In genomic region chr14:22887990-22888378, GRCh38 we compare ENCODE assay signal across 8 cellular contexts. TPM values are rescaled to one million over a fixed set of nuclear protein-coding genes. Genes with fewer than 3 reads are reported as not detected.
A peak's percentile ranks its signal among the peaks of the same experiment; 100 is the strongest.
DNase-seq lines count a peak whose midpoint lies in the region; ATAC-seq and TF ChIP-seq lines count a peak whose summit lies in the region.

No MANE protein-coding gene starts in this region.

- H3K4me1 ChIP-seq in right atrium auricular region, result peaks cover 0 to 19% of the 10 kb centered on the region in 2 donors

- no peaks in the 10 kb centered on the region for H3K27me3 ChIP-seq in right atrium auricular region

- H3K9me3 ChIP-seq in right atrium auricular region, result no peaks in the 10 kb centered on the region

- H3K27me3 Mint-ChIP-seq in brain, result peaks cover 15% of the 10 kb centered on the region

- peak overlapping the region in 4 of 5 experiments; percentile 28 to 99 (median 98) for H3K27ac Mint-ChIP-seq in brain

- H3K4me3 Mint-ChIP-seq in brain, result peak overlapping the region in 4 of 5 experiments; percentile 77 to 95 (median 89)

- TF ChIP-seq CTCF in GM12864 (IDR thresholded peaks at IDR 0.05; ENCODE audit: low read depth, low read length, missing control alignments) (no peak), brain (conservative IDR thresholded peaks at IDR 0.05) (no peak), right atrium auricular region (IDR thresholded peaks at IDR 0.05) (no peak)

- DNase-seq in GM12864 (ENCODE audit: low read depth) (peak; percentile 71), NCI-H524 (lab: John Stamatoyannopoulos, UW) (peak; percentile 74 to 93), nucleus accumbens (lab: John Stamatoyannopoulos, UW) (peak in 37 of 56 donors; percentile 7 to 80 (median 38)), OCI-M1 (lab: John Stamatoyannopoulos, UW) (no peak), superior temporal gyrus (ENCODE audit: extremely low spot score) (no peak), right atrium auricular region (ENCODE audit: low spot score) (no peak)

- peak; percentile 50 for ATAC-seq in GM21737 (IDR thresholded peaks at IDR 0.05; ENCODE audit: unreplicated experiment)

- peaks cover 53% of the 10 kb centered on the region for H3K4me1 Mint-ChIP-seq in brain

- no peak overlapping the region for H3K27ac ChIP-seq in right atrium auricular region

- H3K36me3 ChIP-seq in right atrium auricular region, result no peaks in the 10 kb centered on the region

- H3K4me3 ChIP-seq in GM12864 (ENCODE audit: low read depth, low read length) (peak overlapping the region; percentile 68), right atrium auricular region (no peak overlapping the region)

- H3K36me3 Mint-ChIP-seq in brain, result peaks cover 21% of the 10 kb centered on the region

- H3K9me3 Mint-ChIP-seq in brain, result peaks cover 0 to 5% (median 3%) of the 10 kb centered on the region in 5 experiments

RNA-seq across cellular contexts. Expression of gene REM2, which starts 5.0 kb away (rescaled TPM):
- polyA plus RNA-seq in brain (ENCODE audit: insufficient read depth, low read depth, low replicate concordance), result 9.3 TPM
- total RNA-seq in right atrium auricular region, result not detected

RNA-seq across cellular contexts. Expression of gene LRP10, which starts 16.4 kb away (rescaled TPM):
- polyA plus RNA-seq in brain (ENCODE audit: insufficient read depth, low read depth, low replicate concordance), result 51.6 TPM
- 100 to 1,000 TPM in 1 of 2 donors, 10 to 100 TPM in 1; 54.2 to 144 TPM for total RNA-seq in right atrium auricular region

RNA-seq across cellular contexts. Expression of gene RBM23, which starts 31.0 kb away (rescaled TPM):
- 104 TPM for polyA plus RNA-seq in brain (ENCODE audit: insufficient read depth, low read depth, low replicate concordance)
- total RNA-seq in right atrium auricular region, result 100 to 1,000 TPM in 1 of 2 donors, 10 to 100 TPM in 1; 76.5 to 774 TPM

RNA-seq across cellular contexts. Expression of gene PRMT5, which starts 41.2 kb away (rescaled TPM):
- 64.5 TPM for polyA plus RNA-seq in brain (ENCODE audit: insufficient read depth, low read depth, low replicate concordance)
- total RNA-seq in right atrium auricular region, result 10 to 100 TPM; 23.3 to 55.1 TPM

RNA-seq across cellular contexts. Expression of gene MMP14, which starts 51.6 kb away (rescaled TPM):
- 59.7 TPM for polyA plus RNA-seq in brain (ENCODE audit: insufficient read depth, low read depth, low replicate concordance)
- 10 to 100 TPM; 29.1 to 58.0 TPM for total RNA-seq in right atrium auricular region

Comparison
In these comparisons a context has a peak if more than half of its experiments do, and no peak if none do; other contexts are left out.
1. DNase-seq: peak in GM12864 (single experiment), NCI-H524 (2 of 2) and nucleus accumbens (37 of 56); none in OCI-M1 (single experiment), superior temporal gyrus (single experiment) and right atrium auricular region (single experiment).